ENCODE assay signal across 8 cellular contexts in the genomic region with DNA sequence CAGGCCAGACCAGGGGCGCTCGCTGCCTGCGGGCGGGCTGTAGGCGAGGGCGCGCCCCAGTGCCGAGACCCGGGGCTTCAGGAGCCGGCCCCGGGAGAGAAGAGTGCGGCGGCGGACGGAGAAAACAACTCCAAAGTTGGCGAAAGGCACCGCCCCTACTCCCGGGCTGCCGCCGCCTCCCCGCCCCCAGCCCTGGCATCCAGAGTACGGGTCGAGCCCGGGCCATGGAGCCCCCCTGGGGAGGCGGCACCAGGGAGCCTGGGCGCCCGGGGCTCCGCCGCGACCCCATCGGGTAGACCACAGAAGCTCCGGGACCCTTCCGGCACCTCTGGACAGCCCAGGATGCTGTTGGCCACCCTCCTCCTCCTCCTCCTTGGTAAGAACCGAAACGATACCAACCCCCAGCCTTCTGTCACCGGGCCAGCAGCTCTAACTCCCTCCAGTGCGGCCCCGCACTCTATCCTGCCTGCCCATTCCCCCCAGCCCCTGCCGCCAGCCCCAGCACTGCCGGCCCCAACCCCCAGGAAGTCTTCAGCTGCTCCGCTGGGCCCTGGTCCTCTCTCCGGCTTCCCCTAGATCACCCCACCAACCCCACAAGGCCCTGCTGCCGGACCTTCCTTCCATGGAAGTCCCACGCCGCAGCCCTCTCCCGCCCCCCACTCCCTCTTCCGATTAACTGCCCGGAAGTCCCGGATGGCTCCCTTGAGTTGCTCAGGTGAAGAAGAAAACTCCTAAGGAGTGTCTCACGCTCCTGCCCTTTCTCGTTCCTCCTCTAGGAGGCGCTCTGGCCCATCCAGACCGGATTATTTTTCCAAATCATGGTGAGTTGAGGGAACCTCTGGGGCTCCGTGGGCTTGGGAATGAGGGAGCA. TPM values are rescaled to one million over a fixed set of nuclear protein-coding genes. Genes with fewer than 3 reads are reported as not detected.
A peak's percentile ranks its signal among the peaks of the same experiment; 100 is the strongest.
DNase-seq lines count a peak whose midpoint lies in the region; ATAC-seq, FAIRE-seq and TF ChIP-seq lines count a peak whose summit lies in the region.

No MANE protein-coding gene starts in this region.

- H3K9me3 ChIP-seq in A549 (no peaks in the 10 kb centered on the region), liver (ENCODE audit: control insufficient read depth in 4 of 4, low read length in 3 of 4) (no peaks in the 10 kb centered on the region)

- no peaks in the 10 kb centered on the region for H3K9me3 Mint-ChIP-seq in activated CD4-positive, alpha-beta T cell treated with anti-CD3 and anti-CD28 coated beads for 36 hours (ENCODE audit: low read depth)

- H3K27ac Mint-ChIP-seq in activated CD4-positive, alpha-beta T cell treated with anti-CD3 and anti-CD28 coated beads for 36 hours, result peak overlapping the region; percentile 91

- WGBS in A549 (ENCODE audit: missing lambda C conversion rate), result under 1% methylated on average over 31 of the region's 54 CpGs
- WGBS in liver, result under 1% methylated on average over 54 of the region's 54 CpGs

- H3K27me3 ChIP-seq in liver (ENCODE audit: control insufficient read depth in 4 of 4, insufficient read depth in 4 of 4, low read length in 3 of 4), result no peaks in the 10 kb centered on the region

- H3K36me3 Mint-ChIP-seq in activated CD4-positive, alpha-beta T cell treated with anti-CD3 and anti-CD28 coated beads for 36 hours (ENCODE audit: low read depth), result peaks cover 29% of the 10 kb centered on the region

- H3K4me3 Mint-ChIP-seq in activated CD4-positive, alpha-beta T cell treated with anti-CD3 and anti-CD28 coated beads for 36 hours, result peak overlapping the region; percentile 88

- no peak for TF ChIP-seq EP300 in A549 (IDR thresholded peaks at IDR 0.05)

- H3K27me3 Mint-ChIP-seq in activated CD4-positive, alpha-beta T cell treated with anti-CD3 and anti-CD28 coated beads for 36 hours, result no peaks in the 10 kb centered on the region

- H3K36me3 ChIP-seq in liver (ENCODE audit: control insufficient read depth in 4 of 4, insufficient read depth in 3 of 4, low read depth in 1 of 4, low read length in 3 of 4), result peaks cover 8 to 33% (median 27%) of the 10 kb centered on the region in 4 donors

- intact Hi-C loops in activated CD4-positive, alpha-beta T cell treated with anti-CD3 and anti-CD28 coated beads for 36 hours (cut with DNase I, micrococcal nuclease), result loop anchor here (1.0 to 5.0 kb wide), 18 partner anchors 15 to 316 kb away; partner anchors contain the start of genes AJUBA (in 2 of the 2), PRMT5 (in 2 of the 2), ACIN1 (in 1 of the 2) and C14orf119 (in 1 of the 2)

- TF ChIP-seq POLR2A in A549 (IDR thresholded peaks at IDR 0.05; ENCODE audit: low read length), result 0 out of 2 replicates have a peak, but pooled peaks have one; percentile 24
- TF ChIP-seq POLR2A in GM18505 (IDR thresholded peaks at IDR 0.05; ENCODE audit: borderline replicate concordance, extremely low read depth, insufficient read depth, insufficient read length), result no peak

- POLR2A ChIA-PET in A549 (lab: Yijun Ruan, JAX), result interaction anchor here (0.6 to 3.1 kb wide), 10 partner anchors 10 to 300 kb away, joined by 3 to 12 read pairs (median 4); partner anchors contain the start of genes OXA1L, PRMT5 and REM2
- POLR2A ChIA-PET in activated CD4-positive, alpha-beta T cell treated with anti-CD3 and anti-CD28 coated beads for 36 hours (lab: Charles Lee), result interaction anchor here (0.6 to 1.4 kb wide), 4 partner anchors 10 to 365 kb away, joined by 3 to 9 read pairs (median 4); partner anchors contain the start of gene DAD1

- peak overlapping the region; percentile 81 for H3K4me2 ChIP-seq in A549

- DNase-seq in A549 (ENCODE audit: low read depth in 1 of 2, low spot score in 1 of 2), result peak; percentile 87 to 90
- peak; percentile 36 for DNase-seq in NCI-H2196 treated with DMSO at 0.1 percent for 48 hours (lab: John Stamatoyannopoulos, UW; ENCODE audit: unreplicated experiment)
- DNase-seq in activated CD4-positive, alpha-beta T cell treated with anti-CD3 and anti-CD28 coated beads for 36 hours, result peak; percentile 84
- peak; percentile 88 for DNase-seq in dedifferentiated amniotic fluid mesenchymal stem cell (ENCODE audit: extremely low spot score)
- DNase-seq in stimulated activated CD4-positive, alpha-beta T cell treated with anti-CD3 and anti-CD28 coated beads, Interleukin-4, amount 100 ng/mL, for 24 hours, result peak; percentile 78

- CTCF ChIA-PET in A549 (lab: Yijun Ruan, JAX), result interaction anchor here (0.6 to 23.1 kb wide), 39 partner anchors 12 to 319 kb away, joined by 3 to 368 read pairs (median 4); partner anchors contain the start of genes AJUBA, MMP14, PRMT5 and RBM23
- CTCF ChIA-PET in activated CD4-positive, alpha-beta T cell treated with anti-CD3 and anti-CD28 coated beads for 36 hours (lab: Charles Lee), result interaction anchor here (0.6 to 6.7 kb wide), 27 partner anchors 9 to 1020 kb away, joined by 3 to 111 read pairs (median 6); partner anchors contain the start of genes OXA1L, PRMT5, RBM23 and REM2

- H3K27ac ChIP-seq in A549 (peak overlapping the region; percentile 94 to 98), liver (ENCODE audit: low read depth in 1 of 2, low read length in 2 of 2) (peak overlapping the region; percentile 98 to 99)

- TF ChIP-seq RAD21 in A549 (conservative IDR thresholded peaks at IDR 0.05 in 1 of 2, IDR thresholded peaks at IDR 0.05 in 1 of 2) (peak; percentile 69 to 75), liver (IDR thresholded peaks at IDR 0.05) (peak; percentile 86 to 87)

- FAIRE-seq in A549 (lab: Jason Lieb, UNC), result no peak

- TF ChIP-seq CTCF in A549 (IDR thresholded peaks at IDR 0.05), result peak; percentile 91
- TF ChIP-seq CTCF in liver (IDR thresholded peaks at IDR 0.05; ENCODE audit: low read depth, low read length, missing input control), result peak; percentile 95

- H3K4me1 Mint-ChIP-seq in activated CD4-positive, alpha-beta T cell treated with anti-CD3 and anti-CD28 coated beads for 36 hours, result peaks cover 37% of the 10 kb centered on the region

- ATAC-seq in A549 (peak; percentile 72 to 82), GM18505 (IDR thresholded peaks at IDR 0.05; ENCODE audit: unreplicated experiment) (peak; percentile 11), HG03045 (IDR thresholded peaks at IDR 0.05; ENCODE audit: unreplicated experiment) (peak; percentile 23)
- ATAC-seq in activated CD4-positive, alpha-beta T cell treated with anti-CD3 and anti-CD28 coated beads for 36 hours, result peak; percentile 13

- H3K4me1 ChIP-seq in A549, result peaks cover 21% of the 10 kb centered on the region
- peaks cover 2 to 15% (median 9%) of the 10 kb centered on the region in 4 donors for H3K4me1 ChIP-seq in liver (ENCODE audit: control insufficient read depth in 4 of 4, insufficient read depth in 4 of 4, low read length in 3 of 4)

- H3K4me3 ChIP-seq in A549 (peak overlapping the region; percentile 78), liver (ENCODE audit: low read depth in 1 of 3, low read length in 3 of 3) (peak overlapping the region; percentile 83 to 95 (median 94))

- H3K9ac ChIP-seq in liver (ENCODE audit: low read depth in 1 of 2, low read length in 2 of 2), result peak overlapping the region; percentile 70 to 75

RNA-seq across cellular contexts. Expression of gene LRP10, which starts 0.7 kb away (rescaled TPM):
- polyA plus RNA-seq in A549 (2011; rRNA removed) (74.3 and 99.6 TPM in 2 replicates), A549 (2017; fragmentation: RNase III; extraction: RNeasy Plus Mini Kit Qiagen cat#74134 plus additional on column Dnase treatment) (45.5 to 62.9 TPM (median 57.2 TPM) in 3 replicates), liver (10 to 100 TPM; 19.5 to 61.7 TPM)
- 56.1 and 79.2 TPM in 2 replicates for polyA plus RNA-seq in A549 (2012; cell fraction: cytosol; rRNA removed)
- polyA plus RNA-seq in A549 (2012; cell fraction: nucleus; rRNA removed), result 93.7 and 133 TPM in 2 replicates
- 129 and 185 TPM in 2 replicates for polyA minus RNA-seq in A549 (2011; rRNA and poly(A)+ RNA removed)
- total RNA-seq in activated CD4-positive, alpha-beta T cell treated with anti-CD3 and anti-CD28 coated beads for 36 hours, result 10 to 100 TPM; 36.3 to 41.8 TPM
- 10 to 100 TPM; 30.0 to 32.6 TPM for total RNA-seq in liver

RNA-seq across cellular contexts. Expression of gene REM2, which starts 10.8 kb away (rescaled TPM):
- polyA plus RNA-seq in A549 (2011; rRNA removed) (0.29 and 0.31 TPM in 2 replicates), A549 (2017; fragmentation: RNase III; extraction: RNeasy Plus Mini Kit Qiagen cat#74134 plus additional on column Dnase treatment) (0.23 to 0.46 TPM (median 0.29 TPM) in 3 replicates), liver (under 1 TPM in 1 of 2 donors, not detected in 1; 0.11 TPM)
- 0.21 and 0.30 TPM in 2 replicates for polyA plus RNA-seq in A549 (2012; cell fraction: cytosol; rRNA removed)
- 0.96 and 1.3 TPM in 2 replicates for polyA plus RNA-seq in A549 (2012; cell fraction: nucleus; rRNA removed)
- polyA minus RNA-seq in A549 (2011; rRNA and poly(A)+ RNA removed), result 0.39 TPM in 1 of 2 replicates, not detected in the other
- under 1 TPM; 0.33 to 0.48 TPM for total RNA-seq in activated CD4-positive, alpha-beta T cell treated with anti-CD3 and anti-CD28 coated beads for 36 hours
- under 1 TPM; 0.08 to 0.14 TPM for total RNA-seq in liver

RNA-seq across cellular contexts. Expression of gene MMP14, which starts 35.8 kb away (rescaled TPM):
- polyA plus RNA-seq in A549 (2011; rRNA removed) (1.9 and 2.5 TPM in 2 replicates), A549 (2017; fragmentation: RNase III; extraction: RNeasy Plus Mini Kit Qiagen cat#74134 plus additional on column Dnase treatment) (1.1 to 2.0 TPM (median 1.5 TPM) in 3 replicates), liver (10 to 100 TPM in 1 of 2 donors, under 1 TPM in 1; 0.86 to 10.6 TPM)
- polyA plus RNA-seq in A549 (2012; cell fraction: cytosol; rRNA removed), result 1.9 TPM in 2 replicates
- 13.2 and 13.8 TPM in 2 replicates for polyA plus RNA-seq in A549 (2012; cell fraction: nucleus; rRNA removed)
- 1.7 and 2.3 TPM in 2 replicates for polyA minus RNA-seq in A549 (2011; rRNA and poly(A)+ RNA removed)
- total RNA-seq in activated CD4-positive, alpha-beta T cell treated with anti-CD3 and anti-CD28 coated beads for 36 hours, result 1 to 10 TPM; 2.0 to 2.1 TPM
- total RNA-seq in liver, result 1 to 10 TPM; 7.6 to 8.4 TPM

RNA-seq across cellular contexts. Expression of gene MRPL52, which starts 42.5 kb away (rescaled TPM):
- polyA plus RNA-seq in A549 (2011; rRNA removed) (113 and 116 TPM in 2 replicates), A549 (2017; fragmentation: RNase III; extraction: RNeasy Plus Mini Kit Qiagen cat#74134 plus additional on column Dnase treatment) (172 to 173 TPM (median 172 TPM) in 3 replicates), liver (100 to 1,000 TPM in 1 of 2 donors, 10 to 100 TPM in 1; 54.1 to 142 TPM)
- 97.7 and 110 TPM in 2 replicates for polyA plus RNA-seq in A549 (2012; cell fraction: cytosol; rRNA removed)
- 56.3 and 70.8 TPM in 2 replicates for polyA plus RNA-seq in A549 (2012; cell fraction: nucleus; rRNA removed)
- 18.3 and 23.2 TPM in 2 replicates for polyA minus RNA-seq in A549 (2011; rRNA and poly(A)+ RNA removed)
- 100 to 1,000 TPM; 115 to 136 TPM for total RNA-seq in activated CD4-positive, alpha-beta T cell treated with anti-CD3 and anti-CD28 coated beads for 36 hours
- total RNA-seq in liver, result 10 to 100 TPM in 1 of 2 donors, 1 to 10 TPM in 1; 9.1 to 19.1 TPM

RNA-seq across cellular contexts. Expression of gene RBM23, which starts 46.8 kb away (rescaled TPM):
- polyA plus RNA-seq in A549 (2011; rRNA removed) (68.0 and 71.7 TPM in 2 replicates), A549 (2017; fragmentation: RNase III; extraction: RNeasy Plus Mini Kit Qiagen cat#74134 plus additional on column Dnase treatment) (64.2 to 66.5 TPM (median 65.8 TPM) in 3 replicates), liver (10 to 100 TPM; 22.3 to 26.0 TPM)
- 60.6 and 65.8 TPM in 2 replicates for polyA plus RNA-seq in A549 (2012; cell fraction: cytosol; rRNA removed)
- polyA plus RNA-seq in A549 (2012; cell fraction: nucleus; rRNA removed), result 97.1 and 107 TPM in 2 replicates
- 71.4 and 82.2 TPM in 2 replicates for polyA minus RNA-seq in A549 (2011; rRNA and poly(A)+ RNA removed)
- total RNA-seq in activated CD4-positive, alpha-beta T cell treated with anti-CD3 and anti-CD28 coated beads for 36 hours, result 10 to 100 TPM; 61.6 to 68.6 TPM
- 100 to 1,000 TPM in 1 of 2 donors, 10 to 100 TPM in 1; 36.7 to 242 TPM for total RNA-seq in liver

Comparison
In these comparisons a context has a peak if more than half of its experiments do, and no peak if none do; other contexts are left out.
1. Peak in every context shown above with its lines: DNase-seq, ATAC-seq, H3K4me3 ChIP-seq and H3K27ac ChIP-seq.
2. ATAC-seq: peak in every context shown above with its lines; median percentile 77 in A549; 23 in HG03045; 13 in activated CD4-positive, alpha-beta T cell treated with anti-CD3 and anti-CD28 coated beads for 36 hours; 11 in GM18505.
3. DNase-seq: peak in every context shown above with its lines; median percentile 88 in A549; 88 in dedifferentiated amniotic fluid mesenchymal stem cell; 84 in activated CD4-positive, alpha-beta T cell treated with anti-CD3 and anti-CD28 coated beads for 36 hours; 78 in stimulated activated CD4-positive, alpha-beta T cell treated with anti-CD3 and anti-CD28 coated beads, Interleukin-4, amount 100 ng/mL, for 24 hours; 36 in NCI-H2196 treated with DMSO at 0.1 percent for 48 hours.